ENCODE assay signal across 22 cellular contexts in genomic region chr4:180205276-180205675, GRCh38.
"Had no signal": no experiment of that assay in that cellular context is flagged by ENCODE, and none has a peak within 500 bp of the region (broad histone marks: within the 10 kb centered on the region; RNA-seq: fewer than 3 reads in every experiment).

No MANE protein-coding gene starts in this region.

- DNase-seq: colonic mucosa; cortex of kidney; dermis blood vessel endothelial cell; dorsolateral prefrontal cortex; effector CD4-positive, alpha-beta T cell; effector CD8-positive, alpha-beta T cell; effector memory CD4-positive, alpha-beta T cell; effector memory CD8-positive, alpha-beta T cell; endodermal cell; erythroblast; esophagus squamous epithelium; foreskin fibroblast; foreskin keratinocyte; foreskin melanocyte; gastrocnemius medialis; glutamatergic neuron; head of caudate nucleus; heart left ventricle; heart right ventricle had no signal

- H3K4me3 ChIP-seq: colonic mucosa, coronary artery, dorsolateral prefrontal cortex, esophagus muscularis mucosa, esophagus squamous epithelium, gastrocnemius medialis, gastroesophageal sphincter, heart left ventricle, heart right ventricle had no signal

- H3K4me1 ChIP-seq: colonic mucosa, esophagus muscularis mucosa, esophagus squamous epithelium, foreskin keratinocyte, gastrocnemius medialis, gastroesophageal sphincter, heart left ventricle, heart right ventricle had no signal

- H3K27me3 ChIP-seq: colonic mucosa, dorsolateral prefrontal cortex, esophagus muscularis mucosa, esophagus squamous epithelium, foreskin keratinocyte, gastrocnemius medialis, gastroesophageal sphincter, heart left ventricle, heart right ventricle had no signal

- H3K9me3 ChIP-seq: colonic mucosa, esophagus muscularis mucosa, esophagus squamous epithelium, gastrocnemius medialis, gastroesophageal sphincter, heart left ventricle, heart right ventricle had no signal

- H3K36me3 ChIP-seq: colonic mucosa, esophagus muscularis mucosa, esophagus squamous epithelium, gastrocnemius medialis, gastroesophageal sphincter, heart left ventricle, heart right ventricle had no signal
